In the genomic region with DNA sequence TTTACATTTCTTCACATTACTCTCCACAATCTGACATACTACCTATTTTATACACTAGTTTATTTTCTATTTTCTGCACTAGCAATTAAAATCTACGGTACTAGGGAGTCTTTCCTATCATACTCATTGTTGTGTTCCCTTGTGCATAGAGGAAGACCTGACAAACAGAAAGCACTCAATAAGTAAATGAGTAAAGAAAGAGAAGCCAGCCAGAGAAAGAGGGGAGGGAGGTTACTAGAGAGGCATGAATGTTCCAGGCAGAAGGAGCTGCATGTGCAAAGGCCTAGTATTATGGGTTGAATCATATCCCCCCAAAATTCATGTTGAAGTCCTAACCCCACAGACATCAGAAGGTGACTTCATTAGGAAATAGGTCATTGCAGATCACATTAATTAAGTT, we compare ENCODE assay signal across 12 cellular contexts.
"Had no signal": no experiment of that assay in that cellular context is flagged by ENCODE, and none has a peak within 500 bp of the region (broad histone marks: within the 10 kb centered on the region; RNA-seq: fewer than 3 reads in every experiment).

No MANE protein-coding gene starts in this region.

- H3K36me3 ChIP-seq: neural progenitor cell, thyroid gland, uterus had no signal

- H3K9me3 Mint-ChIP-seq: activated naive CD4-positive, alpha-beta T cell treated with anti-CD3 and anti-CD28 coated beads for 36 hours; activated T-helper 2 cell treated with anti-CD3 and anti-CD28 coated beads, Interferon-gamma antibody, Interleukin-2, Interleukin-4, amounts not matched to agents 10 μg/mL and 5 μg/mL and 100 μg/mL, durations not matched to agents 14 hours and 24 hours and 36 hours; mesothelial cell of epicardium; naive B cell; neural progenitor cell had no signal

- H3K27me3 Mint-ChIP-seq: naive B cell had no signal

- H3K27ac ChIP-seq: esophagus squamous epithelium, neural progenitor cell, thyroid gland, uterus had no signal

- H3K9me3 ChIP-seq: esophagus squamous epithelium, thyroid gland, uterus had no signal

- H3K4me3 Mint-ChIP-seq: activated naive CD4-positive, alpha-beta T cell treated with anti-CD3 and anti-CD28 coated beads for 36 hours; mesothelial cell of epicardium; naive B cell; neural progenitor cell had no signal

- H3K27me3 ChIP-seq: esophagus squamous epithelium, neural progenitor cell, thyroid gland, uterus had no signal

- H3K4me3 ChIP-seq: esophagus squamous epithelium, neural progenitor cell, thyroid gland, uterus had no signal

- H3K4me1 ChIP-seq: esophagus squamous epithelium, thyroid gland, uterus had no signal

- H3K36me3 Mint-ChIP-seq: mesothelial cell of epicardium had no signal

- H3K27ac Mint-ChIP-seq: activated naive CD4-positive, alpha-beta T cell treated with anti-CD3 and anti-CD28 coated beads for 36 hours; activated T-helper 2 cell treated with anti-CD3 and anti-CD28 coated beads, Interferon-gamma antibody, Interleukin-2, Interleukin-4, amounts not matched to agents 10 μg/mL and 5 μg/mL and 100 μg/mL, durations not matched to agents 14 hours and 24 hours and 36 hours; mesothelial cell of epicardium; neural progenitor cell had no signal

- H3K4me1 Mint-ChIP-seq: naive B cell, neural progenitor cell had no signal

- DNase-seq: activated CD4-positive, CD25-positive, alpha-beta regulatory T cell treated with anti-CD3 and anti-CD28 coated beads, Interleukin-2, amount 50 U/mL, for 72 hours; activated naive CD4-positive, alpha-beta T cell treated with anti-CD3 and anti-CD28 coated beads for 36 hours; esophagus squamous epithelium; hypothalamus; naive B cell; stimulated activated CD4-positive, alpha-beta T cell treated with anti-CD3 and anti-CD28 coated beads, Interleukin-12 subunit alpha, Interleukin-12 subunit beta, amount 100 ng/mL, for 4 hours; stimulated activated CD4-positive, alpha-beta T cell treated with anti-CD3 and anti-CD28 coated beads, Interleukin-2, amount 100 ng/mL, for 24 hours; thyroid gland; uterus had no signal
